Comparison of ENCODE assay signal across 8 cellular contexts in genomic region chr6:6810727-6811126, GRCh38.
DNase-seq lines count a peak whose midpoint lies in the region; ATAC-seq, FAIRE-seq and TF ChIP-seq lines count a peak whose summit lies in the region.

No MANE protein-coding gene starts in this region.

- H3K4me3 ChIP-seq in ACC112 (ENCODE audit: low read depth, low read length) = peak overlapping the region; percentile 73
- peak overlapping the region; percentile 37 to 41 for H3K4me3 ChIP-seq in kidney (ENCODE audit: low read length in 2 of 2)
- no peak overlapping the region for H3K4me3 ChIP-seq in H7 (ENCODE audit: insufficient read depth, low read depth, low read length)

- H3K79me2 ChIP-seq in ACC112 (ENCODE audit: control insufficient read depth, insufficient read depth, low read length, unreplicated experiment) = no peaks in the 10 kb centered on the region

- peaks cover 19% of the 10 kb centered on the region for H3K4me1 Mint-ChIP-seq in T-helper 17 cell

- ATAC-seq in GM19372 (IDR thresholded peaks at IDR 0.05; ENCODE audit: low read depth, unreplicated experiment) (peak; percentile 70), T-helper 17 cell (no peak), GM18870 (IDR thresholded peaks at IDR 0.05; ENCODE audit: unreplicated experiment) (no peak)

- no peaks in the 10 kb centered on the region for H3K36me3 Mint-ChIP-seq in T-helper 17 cell (ENCODE audit: low read depth)

- peaks cover 36% of the 10 kb centered on the region for H3K27me3 Mint-ChIP-seq in T-helper 17 cell

- H3K4me1 ChIP-seq in ACC112 (ENCODE audit: control insufficient read depth, insufficient read depth, low read length, unreplicated experiment) (peaks cover 13% of the 10 kb centered on the region), kidney (ENCODE audit: control insufficient read depth in 1 of 2, insufficient read depth in 1 of 2, low read depth in 1 of 2, low read length in 2 of 2) (peaks cover 0 to 2% of the 10 kb centered on the region in 2 donors)

- H3K27ac ChIP-seq in ACC112 (ENCODE audit: low read depth, low read length) (peak overlapping the region; percentile 54), kidney (ENCODE audit: low read depth in 2 of 2, low read length in 2 of 2) (peak overlapping the region in 1 of 2 donors; percentile 38)

- H3K9me3 ChIP-seq in T-helper 17 cell (ENCODE audit: control insufficient read depth, low read length, poor library complexity, severe bottlenecking) (no peaks in the 10 kb centered on the region), kidney (ENCODE audit: control insufficient read depth in 1 of 2, low read length in 2 of 2) (no peaks in the 10 kb centered on the region)

- H3K27me3 ChIP-seq in ACC112 (ENCODE audit: insufficient read depth, low read length) (peaks cover 16% of the 10 kb centered on the region), H7 (ENCODE audit: control insufficient read depth, insufficient read depth, low read length) (no peaks in the 10 kb centered on the region)

- H3K36me3 ChIP-seq in ACC112 (ENCODE audit: insufficient read depth, low read length) (no peaks in the 10 kb centered on the region), kidney (ENCODE audit: control insufficient read depth in 1 of 2, insufficient read depth in 2 of 2, low read length in 2 of 2) (no peaks in the 10 kb centered on the region), H7 (replicated peaks; ENCODE audit: control insufficient read depth, insufficient read depth, low read length) (no peaks in the 10 kb centered on the region)

- peak overlapping the region; percentile 38 for H2AFZ ChIP-seq in ACC112 (ENCODE audit: low read length, unreplicated experiment)

- no peak for TF ChIP-seq CTCF in kidney (IDR thresholded peaks at IDR 0.05; ENCODE audit: borderline replicate concordance, extremely low read depth, insufficient read depth)

- FAIRE-seq in kidney (lab: Jason Lieb, UNC) = no peak

- H3K27ac Mint-ChIP-seq in T-helper 17 cell = peak overlapping the region; percentile 87

- intact Hi-C loops in kidney (cut with DNase I) = no loop called here

- DNase-seq in T-helper 17 cell (no peak), kidney (no peak), SIG-M5 (lab: John Stamatoyannopoulos, UW) (no peak), H7 (no peak), GOT3 (lab: John Stamatoyannopoulos, UW) (no peak)

- H3K4me3 Mint-ChIP-seq in T-helper 17 cell = peak overlapping the region; percentile 88

- peak overlapping the region in 1 of 2 donors; percentile 1 for H3K9ac ChIP-seq in kidney (ENCODE audit: low read length in 2 of 2)
